In the genomic region with DNA sequence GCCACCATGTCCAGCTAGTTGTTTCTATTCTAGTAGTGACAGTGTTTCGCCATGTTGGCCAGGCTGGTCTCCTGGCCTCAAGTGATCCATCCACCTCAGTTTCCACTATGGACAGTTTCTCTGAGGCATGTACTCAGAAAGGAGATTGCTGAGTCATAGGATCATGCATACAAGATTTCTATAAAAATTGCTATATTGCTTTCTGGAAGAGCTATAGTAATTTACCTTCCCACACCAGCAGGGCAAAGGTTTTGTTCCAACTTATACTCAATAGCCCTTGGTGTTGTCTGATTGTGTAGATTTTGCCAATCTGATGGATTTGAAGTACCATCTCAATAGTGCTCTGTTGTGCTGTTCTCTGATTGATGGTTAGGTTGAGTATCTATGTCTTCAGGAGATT, we compare ENCODE assay signal across 18 cellular contexts.
"Had no signal": no experiment of that assay in that cellular context is flagged by ENCODE, and none has a peak within 500 bp of the region (broad histone marks: within the 10 kb centered on the region; RNA-seq: fewer than 3 reads in every experiment).

No MANE protein-coding gene starts in this region.

- ATAC-seq: activated CD8-positive, alpha-beta T cell treated with anti-CD3 and anti-CD28 coated beads for 36 hours; naive thymus-derived CD4-positive, alpha-beta T cell; psoas muscle; right cardiac atrium had no signal

- H3K27ac ChIP-seq: left ventricle myocardium inferior, neural progenitor cell, psoas muscle, testis had no signal

- H3K27me3 ChIP-seq: neural progenitor cell, testis had no signal

- DNase-seq: activated CD4-positive, alpha-beta T cell treated with anti-CD3 and anti-CD28 coated beads, Interleukin-2, amount 10 ng/mL, durations not matched to agents 24 days and 14 days; activated CD8-positive, alpha-beta T cell treated with anti-CD3 and anti-CD28 coated beads for 36 hours; activated naive CD4-positive, alpha-beta T cell treated with anti-CD3 and anti-CD28 coated beads, Interleukin-2, amount 50 U/mL, for 16 hours; activated T-cell treated with anti-CD3 and anti-CD28 coated beads, Interleukin-2, amount 50 U/mL, for 24 hours; aorta; cerebellar nuclear complex; cortex of kidney; left ventricle myocardium inferior; naive thymus-derived CD4-positive, alpha-beta T cell; psoas muscle; right cardiac atrium; small intestine; stimulated activated CD4-positive, alpha-beta T cell treated with anti-CD3 and anti-CD28 coated beads, Interleukin-15, amount 100 ng/mL, for 24 hours; stimulated activated CD4-positive, alpha-beta T cell treated with anti-CD3 and anti-CD28 coated beads, Interleukin-2, amount 100 ng/mL, for 48 hours; T1000; testis had no signal

- H3K27me3 Mint-ChIP-seq: activated CD8-positive, alpha-beta T cell treated with anti-CD3 and anti-CD28 coated beads for 36 hours; activated T-cell treated with anti-CD3 and anti-CD28 coated beads, Interleukin-2, amount 50 U/mL, for 24 hours; type B pancreatic cell had no signal

- H3K4me3 ChIP-seq: left ventricle myocardium inferior, neural progenitor cell, psoas muscle, testis had no signal

- H3K36me3 Mint-ChIP-seq: naive thymus-derived CD4-positive, alpha-beta T cell; neural progenitor cell; type B pancreatic cell had no signal

- H3K4me1 ChIP-seq: psoas muscle, testis had no signal

- H3K27ac Mint-ChIP-seq: activated CD4-positive, alpha-beta T cell treated with anti-CD3 and anti-CD28 coated beads, Interleukin-2, amount 10 ng/mL, durations not matched to agents 24 days and 14 days; activated CD8-positive, alpha-beta T cell treated with anti-CD3 and anti-CD28 coated beads for 36 hours; activated T-cell treated with anti-CD3 and anti-CD28 coated beads, Interleukin-2, amount 50 U/mL, for 24 hours; neural progenitor cell; type B pancreatic cell had no signal

- H3K36me3 ChIP-seq: left ventricle myocardium inferior, neural progenitor cell had no signal

- H3K4me3 Mint-ChIP-seq: activated CD4-positive, alpha-beta T cell treated with anti-CD3 and anti-CD28 coated beads, Interleukin-2, amount 10 ng/mL, durations not matched to agents 24 days and 14 days; activated CD8-positive, alpha-beta T cell treated with anti-CD3 and anti-CD28 coated beads for 36 hours; activated T-cell treated with anti-CD3 and anti-CD28 coated beads, Interleukin-2, amount 50 U/mL, for 24 hours; neural progenitor cell; type B pancreatic cell had no signal

- H3K9me3 Mint-ChIP-seq: activated CD4-positive, alpha-beta T cell treated with anti-CD3 and anti-CD28 coated beads, Interleukin-2, amount 10 ng/mL, durations not matched to agents 24 days and 14 days; activated CD8-positive, alpha-beta T cell treated with anti-CD3 and anti-CD28 coated beads for 36 hours; activated T-cell treated with anti-CD3 and anti-CD28 coated beads, Interleukin-2, amount 50 U/mL, for 24 hours; neural progenitor cell; type B pancreatic cell had no signal

- H3K9me3 ChIP-seq: left ventricle myocardium inferior, psoas muscle, testis had no signal
